ENCODE assay signal across 8 cellular contexts in the genomic region with DNA sequence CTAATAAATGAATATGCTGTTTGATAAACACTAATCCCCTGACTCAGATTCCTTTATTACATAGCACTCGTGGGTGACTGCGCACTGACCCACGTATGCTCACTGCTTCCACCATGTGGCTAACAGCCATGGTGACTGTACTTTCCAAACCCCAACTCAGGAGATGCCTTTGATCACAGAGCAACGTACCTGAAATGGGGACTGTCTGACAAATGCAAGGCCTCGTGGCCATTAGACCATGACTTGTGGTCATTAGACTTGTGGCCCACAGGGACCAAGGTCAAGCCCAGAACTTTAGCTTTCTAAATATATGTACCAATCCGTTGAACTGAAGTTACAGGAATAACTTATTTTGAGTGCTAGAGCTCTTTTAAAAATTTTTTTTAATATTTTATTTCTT. TPM values are rescaled to one million over a fixed set of nuclear protein-coding genes. Genes with fewer than 3 reads are reported as not detected.
DNase-seq lines count a peak whose midpoint lies in the region; ATAC-seq and TF ChIP-seq lines count a peak whose summit lies in the region.

No MANE protein-coding gene starts in this region.

- peaks cover 35% of the 10 kb centered on the region for H3K4me1 Mint-ChIP-seq in activated B cell treated with CpG ODN at 0.5 μM for 24 hours
- H3K4me1 Mint-ChIP-seq in central memory CD8-positive, alpha-beta T cell, result peaks cover 25% of the 10 kb centered on the region

- peak; percentile 69 for TF ChIP-seq CTCF in NB4 (IDR thresholded peaks at IDR 0.05; ENCODE audit: low read depth, low read length)
- peak; percentile 42 for TF ChIP-seq CTCF in activated B cell treated with CpG ODN at 0.5 μM for 24 hours (IDR thresholded peaks at IDR 0.05)
- peak; percentile 58 to 83 (median 68) for TF ChIP-seq CTCF in right lobe of liver (IDR thresholded peaks at IDR 0.05)

- ATAC-seq in HG02571 (IDR thresholded peaks at IDR 0.05; ENCODE audit: unreplicated experiment), result peak; percentile 78
- ATAC-seq in activated B cell treated with CpG ODN at 0.5 μM for 24 hours (ENCODE audit: low read depth), result peak; percentile 77
- peak; percentile 86 for ATAC-seq in central memory CD8-positive, alpha-beta T cell (replicated peaks; ENCODE audit: extremely low read depth, poor library complexity, severe bottlenecking)
- peak; percentile 91 to 98 (median 96) for ATAC-seq in right lobe of liver

- H3K4me3 ChIP-seq in NB4 (ENCODE audit: low read depth, low read length) (no peak overlapping the region), right lobe of liver (no peak overlapping the region)

- no peaks in the 10 kb centered on the region for H3K27me3 Mint-ChIP-seq in activated B cell treated with CpG ODN at 0.5 μM for 24 hours
- H3K27me3 Mint-ChIP-seq in central memory CD8-positive, alpha-beta T cell, result no peaks in the 10 kb centered on the region

- no peaks in the 10 kb centered on the region for H3K9me3 ChIP-seq in right lobe of liver

- H3K4me3 Mint-ChIP-seq in activated B cell treated with CpG ODN at 0.5 μM for 24 hours, result no peak overlapping the region
- no peak overlapping the region for H3K4me3 Mint-ChIP-seq in central memory CD8-positive, alpha-beta T cell

- no peak overlapping the region for H3K27ac ChIP-seq in right lobe of liver

- no peaks in the 10 kb centered on the region for H3K9me3 Mint-ChIP-seq in activated B cell treated with CpG ODN at 0.5 μM for 24 hours
- H3K9me3 Mint-ChIP-seq in central memory CD8-positive, alpha-beta T cell, result no peaks in the 10 kb centered on the region

- POLR2A ChIA-PET in activated B cell treated with CpG ODN at 0.5 μM for 24 hours (lab: Charles Lee), result interaction anchor here (0.5 to 1.2 kb wide), 3 partner anchors 40 to 464 kb away, joined by 4 to 7 read pairs (median 6); no protein-coding TSS in a partner anchor

- no peaks in the 10 kb centered on the region for H3K4me1 ChIP-seq in right lobe of liver

- TF ChIP-seq POLR2A in NB4 (IDR thresholded peaks at IDR 0.05; ENCODE audit: extremely low read depth, insufficient read length) (no peak), right lobe of liver (IDR thresholded peaks at IDR 0.05) (no peak)

- H3K36me3 ChIP-seq in right lobe of liver, result peaks cover 0 to 7% (median 1%) of the 10 kb centered on the region in 4 donors

- peaks cover 87% of the 10 kb centered on the region for H3K36me3 Mint-ChIP-seq in activated B cell treated with CpG ODN at 0.5 μM for 24 hours (ENCODE audit: low read depth)
- H3K36me3 Mint-ChIP-seq in central memory CD8-positive, alpha-beta T cell (ENCODE audit: insufficient read depth), result peaks cover 57% of the 10 kb centered on the region

- DNase-seq in activated gamma-delta T cell treated with Interleukin-2 at 50 U/mL for 16 hours (peak; percentile 54), activated gamma-delta T cell (lab: John Stamatoyannopoulos, UW) (no peak), NB4 (ENCODE audit: low read depth) (peak; percentile 58), activated B cell treated with CpG ODN at 0.5 μM for 24 hours (no peak), right lobe of liver (peak in 2 of 3 donors; percentile 42 to 59)
- DNase-seq in central memory CD8-positive, alpha-beta T cell (ENCODE audit: low spot score in 2 of 2), result peak in 1 of 2 donors; percentile 46
- DNase-seq in stimulated activated CD8-positive, alpha-beta memory T cell treated with anti-CD3 and anti-CD28 coated beads, Interleukin-4, amount 100 ng/mL, for 4 hours (ENCODE audit: low read depth in 2 of 2, low spot score in 1 of 2), result peak; percentile 25 to 50

- WGBS in right lobe of liver (ENCODE audit: insufficient coverage, low coverage, low lambda C conversion rate, missing lambda C conversion rate), result 7% methylated on average over 6 of the region's 6 CpGs

- CTCF ChIA-PET in activated B cell treated with CpG ODN at 0.5 μM for 24 hours (lab: Charles Lee), result interaction anchor here (0.6 to 7.2 kb wide), 17 partner anchors 12 to 170 kb away, joined by 3 to 159 read pairs (median 3); partner anchors contain the start of gene MED7

- intact Hi-C loops in activated B cell treated with CpG ODN at 0.5 μM for 24 hours (cut with micrococcal nuclease) (loop anchor here (1.0 kb wide), 3 partner anchors 46 to 163 kb away; partner anchors contain the start of gene CYFIP2), right lobe of liver (cut with DNase I) (loop anchor here (5.0 kb wide), 1 partner anchor 60 kb away; no protein-coding TSS in a partner anchor)

- H3K27ac Mint-ChIP-seq in activated B cell treated with CpG ODN at 0.5 μM for 24 hours, result peak overlapping the region; percentile 77
- no peak overlapping the region for H3K27ac Mint-ChIP-seq in central memory CD8-positive, alpha-beta T cell (ENCODE audit: low read depth)

- no peaks in the 10 kb centered on the region for H3K27me3 ChIP-seq in right lobe of liver

RNA-seq across cellular contexts. Expression of gene CYFIP2, which starts 46.6 kb away (rescaled TPM):
- total RNA-seq in activated B cell treated with CpG ODN at 0.5 μM for 24 hours (385 and 471 TPM in 2 replicates), right lobe of liver (10 to 100 TPM; 20.6 to 89.1 (median 49.6) TPM)

Comparison
In these comparisons a context has a peak if more than half of its experiments do, and no peak if none do; other contexts are left out.
1. DNase-seq: peak in activated gamma-delta T cell treated with Interleukin-2 at 50 U/mL for 16 hours (single experiment), NB4 (single experiment), right lobe of liver (2 of 3) and stimulated activated CD8-positive, alpha-beta memory T cell treated with anti-CD3 and anti-CD28 coated beads, Interleukin-4, amount 100 ng/mL, for 4 hours (2 of 2); none in activated gamma-delta T cell (single experiment) and activated B cell treated with CpG ODN at 0.5 μM for 24 hours (single experiment).
2. Peak in every context shown above with its lines, with median percentiles within 50 percentile points of each other: ATAC-seq and CTCF ChIP-seq.